Comparison of ENCODE assay signal across 16 cellular contexts in the genomic region with DNA sequence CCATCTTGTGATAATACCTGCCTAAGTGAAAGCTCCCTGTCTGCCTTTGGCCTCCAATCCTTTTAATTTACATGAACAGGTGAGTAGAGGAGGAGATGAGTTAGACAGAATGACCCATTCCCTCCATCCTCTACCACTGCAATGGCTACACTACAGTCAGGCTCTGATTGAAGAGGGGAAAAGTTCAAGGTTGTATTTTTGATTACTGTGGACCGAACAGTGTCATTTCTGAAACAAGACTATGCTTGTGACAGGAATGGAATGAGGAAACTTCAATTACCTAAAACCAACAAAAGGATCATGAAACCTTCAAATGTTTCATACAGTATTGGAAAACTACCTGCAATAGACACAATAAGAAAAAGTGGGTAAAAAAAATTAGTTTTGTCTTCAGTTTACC.
DNase-seq lines count a peak whose midpoint lies in the region; ATAC-seq, FAIRE-seq and TF ChIP-seq lines count a peak whose summit lies in the region.
"Had no signal": no experiment of that assay in that cellular context is flagged by ENCODE, and none has a peak within 500 bp of the region (broad histone marks: within the 10 kb centered on the region; RNA-seq: fewer than 3 reads in every experiment).

No MANE protein-coding gene starts in this region.

- H3K4me1 ChIP-seq in Loucy (ENCODE audit: insufficient read depth, low read length, poor library complexity, severe bottlenecking) (peaks cover under 1% of the 10 kb centered on the region), pancreas (peaks cover 0 to 10% (median 0%) of the 10 kb centered on the region in 3 donors)
- H3K4me1 ChIP-seq: BLaER1 had no signal

- H3K27ac ChIP-seq in pancreas (no peak overlapping the region), caudate nucleus (ENCODE audit: low read depth, low read length) (no peak overlapping the region)
- H3K27ac ChIP-seq: BLaER1 had no signal

- no peaks in the 10 kb centered on the region for H4K20me1 ChIP-seq in Loucy (ENCODE audit: insufficient read depth, low read length, poor library complexity, severe bottlenecking)
- H4K20me1 ChIP-seq: BLaER1 had no signal

- intact Hi-C loops in pancreas (cut with DNase I) = no loop called here

- no peaks in the 10 kb centered on the region for H3K9me2 ChIP-seq in Loucy (replicated peaks; ENCODE audit: low read depth, low read length)

- TF ChIP-seq POLR2A in GM12891 (IDR thresholded peaks at IDR 0.05; ENCODE audit: low read depth, low read length) = no peak

- 19 to 30% methylated on average over 1 of the region's 1 CpG for WGBS in pancreas, 2 donors

- H3K4me2 ChIP-seq in Loucy (ENCODE audit: low read depth, low read length, poor library complexity, severe bottlenecking) = no peak overlapping the region
- H3K4me2 ChIP-seq: BLaER1 had no signal

- H3K9me3 ChIP-seq in Loucy (ENCODE audit: insufficient read depth, low read depth, low read length) (no peaks in the 10 kb centered on the region), pancreas (no peaks in the 10 kb centered on the region)
- H3K9me3 ChIP-seq: BLaER1 had no signal

- H3K4me3 ChIP-seq in Loucy (ENCODE audit: low read length, poor library complexity, severe bottlenecking) = no peak overlapping the region
- no peak overlapping the region for H3K4me3 ChIP-seq in pancreas
- H3K4me3 ChIP-seq: BLaER1 had no signal

- 0 out of 2 replicates have a peak overlapping the region, but pooled peaks have one; percentile 38 for H2AFZ ChIP-seq in Loucy (ENCODE audit: low read length)

- TF ChIP-seq CTCF in Loucy (conservative IDR thresholded peaks at IDR 0.05; ENCODE audit: low read length) (no peak), pancreas (IDR thresholded peaks at IDR 0.05) (no peak)

- H3F3A ChIP-seq in Loucy (ENCODE audit: low read depth) = no peaks in the 10 kb centered on the region

- no peaks in the 10 kb centered on the region for H3K79me2 ChIP-seq in Loucy (ENCODE audit: insufficient read depth, low read length)

- FAIRE-seq in GM12891 (lab: Jason Lieb, UNC) (peak; percentile 69), pancreas (lab: Jason Lieb, UNC) (no peak)

- no peaks in the 10 kb centered on the region for H3K36me3 ChIP-seq in Loucy (ENCODE audit: insufficient read depth, low read length)
- H3K36me3 ChIP-seq in pancreas = no peaks in the 10 kb centered on the region
- H3K36me3 ChIP-seq: BLaER1 had no signal

- DNase-seq in GM12891 (ENCODE audit: insufficient read length, low spot score) = no peak
- no peak for DNase-seq in left lobe of liver (ENCODE audit: low spot score)
- DNase-seq in pancreas = no peak
- no peak for DNase-seq in NCI-H1694 (lab: John Stamatoyannopoulos, UW)
- DNase-seq in caudate nucleus (lab: John Stamatoyannopoulos, UW) = no peak
- DNase-seq: 8988T; CD4-positive, alpha-beta memory T cell; DMS153; DMS79; GF-D8; GOT3; H9; KG1 had no signal

- H3K27me3 ChIP-seq in Loucy (ENCODE audit: insufficient read depth, low read length, poor library complexity, severe bottlenecking) = no peaks in the 10 kb centered on the region
- no peaks in the 10 kb centered on the region for H3K27me3 ChIP-seq in pancreas
- H3K27me3 ChIP-seq: BLaER1 had no signal

- H3K9ac ChIP-seq in Loucy (ENCODE audit: low read depth, low read length, poor library complexity, severe bottlenecking) = no peak overlapping the region
- H3K9ac ChIP-seq: BLaER1 had no signal

- ATAC-seq in left lobe of liver (peak; percentile 27), pancreas (peak in 3 of 4 donors; percentile 63 to 71 (median 71)), HG03460 (IDR thresholded peaks at IDR 0.05; ENCODE audit: unreplicated experiment) (no peak)

TF ChIP-seq in GM12891, 5 proteins besides CTCF, POLR2A, EP300 and RAD21:
- TF ChIP-seq PAX5 (IDR thresholded peaks at IDR 0.05; ENCODE audit: insufficient read depth, low read length, severe bottlenecking) (no peak), POU2F2 (IDR thresholded peaks at IDR 0.05; ENCODE audit: low read depth, low read length) (no peak), TAF1 (IDR thresholded peaks at IDR 0.05; ENCODE audit: low read depth, low read length) (no peak), SPI1 (IDR thresholded peaks at IDR 0.05; ENCODE audit: low read depth, low read length) (no peak), POLR2AphosphoS5 (IDR thresholded peaks at IDR 0.05; ENCODE audit: low read depth, low read length) (no peak)
